ENCODE assay signal across 15 cellular contexts in the genomic region with DNA sequence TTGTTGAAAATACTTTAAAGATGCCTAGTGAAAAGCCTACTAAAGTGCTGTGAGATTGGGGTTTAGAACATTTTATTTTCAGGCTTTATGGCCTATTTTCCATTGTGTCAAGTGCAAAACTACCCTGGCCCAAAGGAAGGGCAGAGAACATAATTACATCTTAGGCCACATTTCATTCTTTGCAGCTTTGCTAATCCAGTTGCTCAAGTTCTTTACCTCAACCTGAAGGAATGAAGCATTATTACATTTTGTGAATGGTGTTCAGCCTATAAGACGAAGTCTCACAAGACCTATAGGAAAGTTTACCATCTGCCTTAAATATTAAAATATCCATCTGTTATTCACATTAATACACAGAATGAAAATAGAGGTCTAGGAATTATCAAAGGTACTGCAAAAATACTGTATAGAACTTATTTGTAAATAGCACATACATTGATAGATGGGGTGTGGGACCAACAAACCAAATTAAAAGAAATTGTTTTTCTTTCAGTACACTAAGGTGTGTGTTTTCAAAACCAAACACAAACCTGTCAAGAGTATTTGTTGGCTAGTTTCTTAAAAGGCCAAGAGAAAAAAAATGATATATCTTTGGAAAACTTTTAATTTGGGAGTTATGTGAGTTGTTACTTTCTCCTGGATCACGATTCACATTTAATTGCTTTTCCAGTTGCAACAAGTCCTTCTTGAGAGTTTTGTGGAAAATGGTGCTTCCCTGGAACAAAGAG. TPM values are rescaled to one million over a fixed set of nuclear protein-coding genes. Genes with fewer than 3 reads are reported as not detected.
DNase-seq lines count a peak whose midpoint lies in the region; ATAC-seq and TF ChIP-seq lines count a peak whose summit lies in the region.
"Had no signal": no experiment of that assay in that cellular context is flagged by ENCODE, and none has a peak within 500 bp of the region (broad histone marks: within the 10 kb centered on the region; RNA-seq: fewer than 3 reads in every experiment).

No MANE protein-coding gene starts in this region.

- DNase-seq in CD8-positive, alpha-beta T cell = no peak
- DNase-seq in HCT116 (ENCODE audit: low read depth, low spot score) = no peak
- DNase-seq in activated naive CD8-positive, alpha-beta T cell treated with anti-CD3 and anti-CD28 coated beads for 36 hours = no peak
- DNase-seq in ACHN = no peak
- DNase-seq in SKM-1 (lab: John Stamatoyannopoulos, UW; ENCODE audit: unreplicated experiment) = no peak
- DNase-seq: activated CD4-positive, alpha-beta memory T cell treated with anti-CD3 and anti-CD28 coated beads, Interleukin-2, amount 10 ng/mL, durations not matched to agents 7 days and 5 days; left colon; mucosa of descending colon; NCI-H1105 treated with DMSO at 0.1 percent for 48 hours; NCI-H2171; posterior cingulate gyrus had no signal

- no peaks in the 10 kb centered on the region for H3K9me3 ChIP-seq in CD8-positive, alpha-beta T cell (ENCODE audit: low read length)
- no peaks in the 10 kb centered on the region for H3K9me3 ChIP-seq in HCT116 (ENCODE audit: control insufficient read depth in 1 of 2, insufficient read depth in 1 of 2, low read depth in 1 of 2, low read length in 2 of 2)
- H3K9me3 ChIP-seq in muscle layer of duodenum (ENCODE audit: control insufficient read depth in 1 of 2, low read length in 2 of 2) = no peaks in the 10 kb centered on the region
- H3K9me3 ChIP-seq: HAP-1, mucosa of descending colon had no signal

- peaks cover 36% of the 10 kb centered on the region for H3K4me1 Mint-ChIP-seq in CD8-positive, alpha-beta T cell (ENCODE audit: low read depth)
- peaks cover 25% of the 10 kb centered on the region for H3K4me1 Mint-ChIP-seq in activated naive CD8-positive, alpha-beta T cell treated with anti-CD3 and anti-CD28 coated beads for 36 hours

- TF ChIP-seq CTCF in CD8-positive, alpha-beta T cell (IDR thresholded peaks at IDR 0.05) = no peak
- no peak for TF ChIP-seq CTCF in HCT116 (IDR thresholded peaks at IDR 0.05 in 2 of 3, conservative IDR thresholded peaks at IDR 0.05 in 1 of 3; ENCODE audit: borderline replicate concordance in 1 of 3, insufficient read depth in 1 of 3, low read depth in 2 of 3, low read length in 2 of 3)

- peaks cover 3% of the 10 kb centered on the region; the same call in 1 of the 2 replicates for H4K20me1 ChIP-seq in HCT116 (ENCODE audit: insufficient read depth)

- no peak for TF ChIP-seq RAD21 in HCT116 (IDR thresholded peaks at IDR 0.05; ENCODE audit: low read depth)

- H3K9ac ChIP-seq in HCT116 (ENCODE audit: low read length) = no peak overlapping the region

- peak overlapping the region; percentile 49 for H3K27ac Mint-ChIP-seq in CD8-positive, alpha-beta T cell
- H3K27ac Mint-ChIP-seq in activated naive CD8-positive, alpha-beta T cell treated with anti-CD3 and anti-CD28 coated beads for 36 hours = peak overlapping the region; percentile 82
- H3K27ac Mint-ChIP-seq: activated CD4-positive, alpha-beta memory T cell treated with anti-CD3 and anti-CD28 coated beads, Interleukin-2, amount 10 ng/mL, durations not matched to agents 7 days and 5 days had no signal

- in situ Hi-C loops in ACHN (cut with HindIII; ENCODE audit: low pct_ligation_motif_present, low pct_unique_long_range_greater_than_20kb, low sequenced_read_pairs) = no loop called here

- H3K27ac ChIP-seq in CD8-positive, alpha-beta T cell (ENCODE audit: low read depth, low read length) = no peak overlapping the region
- H3K27ac ChIP-seq in HCT116 (ENCODE audit: low read depth, low read length) (no peak overlapping the region), muscle layer of duodenum (ENCODE audit: low read length) (peak overlapping the region; percentile 13)

- intact Hi-C loops in CD8-positive, alpha-beta T cell (cut with DNase I, micrococcal nuclease) = loop anchor here (5.0 kb wide), 1 partner anchor 37 kb away; no protein-coding TSS in a partner anchor
- intact Hi-C loops in HCT116 (cut with micrococcal nuclease) = loop anchor here (5.0 kb wide), 1 partner anchor 37 kb away; no protein-coding TSS in a partner anchor

- CTCF ChIA-PET in CD8-positive, alpha-beta T cell (lab: Charles Lee) = interaction anchor here (0.6 kb wide), 1 partner anchor 23 kb away, joined by 3 read pairs; the partner anchor contains the start of gene THUMPD3
- CTCF ChIA-PET in HCT116 (lab: Charles Lee) = no interaction called here

- peaks cover 85% of the 10 kb centered on the region for H3K36me3 Mint-ChIP-seq in CD8-positive, alpha-beta T cell
- H3K36me3 Mint-ChIP-seq in activated naive CD8-positive, alpha-beta T cell treated with anti-CD3 and anti-CD28 coated beads for 36 hours = peaks cover 35% of the 10 kb centered on the region

- H3K9me2 ChIP-seq in HCT116 (ENCODE audit: insufficient read depth) = no peaks in the 10 kb centered on the region

- no peak overlapping the region for H2AFZ ChIP-seq in HCT116 (ENCODE audit: low read depth, low read length, poor library complexity, severe bottlenecking)

- no peaks in the 10 kb centered on the region for H3K27me3 ChIP-seq in CD8-positive, alpha-beta T cell (ENCODE audit: insufficient read depth, low read length)
- H3K27me3 ChIP-seq in HCT116 (ENCODE audit: insufficient read depth, low read length) (no peaks in the 10 kb centered on the region), muscle layer of duodenum (ENCODE audit: low read depth, low read length) (no peaks in the 10 kb centered on the region)

- no peak overlapping the region for H3K4me2 ChIP-seq in HCT116 (ENCODE audit: low read length)

- H3K27me3 Mint-ChIP-seq in CD8-positive, alpha-beta T cell (ENCODE audit: low read depth) = no peaks in the 10 kb centered on the region
- H3K27me3 Mint-ChIP-seq in activated naive CD8-positive, alpha-beta T cell treated with anti-CD3 and anti-CD28 coated beads for 36 hours = no peaks in the 10 kb centered on the region
- H3K27me3 Mint-ChIP-seq: activated CD4-positive, alpha-beta memory T cell treated with anti-CD3 and anti-CD28 coated beads, Interleukin-2, amount 10 ng/mL, durations not matched to agents 7 days and 5 days had no signal

- peaks cover 53% of the 10 kb centered on the region for H3K79me2 ChIP-seq in HCT116 (ENCODE audit: insufficient read depth, low read length)

- POLR2A ChIA-PET in CD8-positive, alpha-beta T cell (lab: Charles Lee) = no interaction called here
- POLR2A ChIA-PET in HCT116 (lab: Charles Lee) = interaction anchor here (2.4 kb wide), 1 partner anchor 11 kb away, joined by 13 read pairs; no protein-coding TSS in a partner anchor

- H3K36me3 ChIP-seq in CD8-positive, alpha-beta T cell (ENCODE audit: insufficient read depth, low read length) = peaks cover 60% of the 10 kb centered on the region
- H3K36me3 ChIP-seq in HCT116 (ENCODE audit: control insufficient read depth in 1 of 2, insufficient read depth in 2 of 2, low read length in 2 of 2) (peaks cover 37 to 66% of the 10 kb centered on the region in 2 experiments), muscle layer of duodenum (ENCODE audit: control insufficient read depth in 1 of 2, insufficient read depth in 2 of 2, low read length in 2 of 2) (peaks cover 68 to 71% of the 10 kb centered on the region in 2 donors)

- no peak overlapping the region for H3K4me3 Mint-ChIP-seq in CD8-positive, alpha-beta T cell
- H3K4me3 Mint-ChIP-seq in activated naive CD8-positive, alpha-beta T cell treated with anti-CD3 and anti-CD28 coated beads for 36 hours = no peak overlapping the region
- H3K4me3 Mint-ChIP-seq: activated CD4-positive, alpha-beta memory T cell treated with anti-CD3 and anti-CD28 coated beads, Interleukin-2, amount 10 ng/mL, durations not matched to agents 7 days and 5 days had no signal

- no TSS peak for BruUV-seq in HCT116 (replicated peaks; lab: Mats Ljungman, UMichigan)

- RAD21 ChIA-PET in HCT116 (lab: Charles Lee; ENCODE audit: low non-redundant PET in 1 of 2, low total read pairs in 2 of 2, uncharacterized antibody in 2 of 2, unreplicated experiment in 2 of 2) = no interaction called here

- ATAC-seq in CD8-positive, alpha-beta T cell = no peak
- ATAC-seq in HCT116 (no peak), HG03196 (IDR thresholded peaks at IDR 0.05; ENCODE audit: unreplicated experiment) (no peak), HG02981 (IDR thresholded peaks at IDR 0.05; ENCODE audit: unreplicated experiment) (no peak)
- ATAC-seq: left colon, mucosa of descending colon had no signal

- no peak for TF ChIP-seq POLR2A in HCT116 (IDR thresholded peaks at IDR 0.05; ENCODE audit: borderline replicate concordance, extremely low read depth, insufficient read depth, insufficient read length)

- H3K9me3 Mint-ChIP-seq in CD8-positive, alpha-beta T cell = no peaks in the 10 kb centered on the region
- H3K9me3 Mint-ChIP-seq in activated naive CD8-positive, alpha-beta T cell treated with anti-CD3 and anti-CD28 coated beads for 36 hours = no peaks in the 10 kb centered on the region
- H3K9me3 Mint-ChIP-seq: activated CD4-positive, alpha-beta memory T cell treated with anti-CD3 and anti-CD28 coated beads, Interleukin-2, amount 10 ng/mL, durations not matched to agents 7 days and 5 days had no signal

- H3K4me1 ChIP-seq in CD8-positive, alpha-beta T cell (ENCODE audit: insufficient read depth, low read length) = peaks cover 7% of the 10 kb centered on the region
- H3K4me1 ChIP-seq in HCT116 (ENCODE audit: control insufficient read depth in 1 of 2, insufficient read depth in 2 of 2, low read length in 2 of 2) (no peaks in the 10 kb centered on the region), muscle layer of duodenum (ENCODE audit: control insufficient read depth in 1 of 2, insufficient read depth in 2 of 2, low read length in 2 of 2) (no peaks in the 10 kb centered on the region)

- no peak overlapping the region for H3K4me3 ChIP-seq in CD8-positive, alpha-beta T cell (ENCODE audit: low read depth, low read length)
- H3K4me3 ChIP-seq in HCT116 (replicated peaks in 1 of 2; ENCODE audit: low read depth in 1 of 2, low read length in 2 of 2) = no peak overlapping the region
- no peak overlapping the region for H3K4me3 ChIP-seq in muscle layer of duodenum (ENCODE audit: low read depth in 1 of 2, low read length in 2 of 2)
- H3K4me3 ChIP-seq: HAP-1, mucosa of descending colon had no signal

TF ChIP-seq in HCT116, 20 proteins besides CTCF, POLR2A, EP300 and RAD21:
- TF ChIP-seq MAX (IDR thresholded peaks at IDR 0.05) (no peak), POLR2AphosphoS5 (IDR thresholded peaks at IDR 0.05; ENCODE audit: low read depth, low read length) (0 out of 2 replicates have a peak, but pooled peaks have one; percentile 27), SRF (IDR thresholded peaks at IDR 0.05; ENCODE audit: low read depth) (0 out of 2 replicates have a peak, but pooled peaks have one; percentile 22)

RNA-seq across cellular contexts. Expression of gene SETD5, which starts 12.0 kb away (rescaled TPM):
- 10 to 100 TPM; 56.7 to 58.9 TPM for total RNA-seq in CD8-positive, alpha-beta T cell
- 141 TPM for total RNA-seq in HCT116 (2021; ENCODE audit: unreplicated experiment)
- 71.6 TPM in 2 replicates for polyA plus RNA-seq in HCT116 (2012)
- 100 to 1,000 TPM; 104 to 112 TPM for total RNA-seq in activated naive CD8-positive, alpha-beta T cell treated with anti-CD3 and anti-CD28 coated beads for 36 hours

RNA-seq across cellular contexts. Expression of gene THUMPD3, which starts 22.5 kb away (rescaled TPM):
- 10 to 100 TPM; 84.1 to 84.3 TPM for total RNA-seq in CD8-positive, alpha-beta T cell
- total RNA-seq in HCT116 (2021; ENCODE audit: unreplicated experiment) = 79.5 TPM
- 47.9 and 57.4 TPM in 2 replicates for polyA plus RNA-seq in HCT116 (2012)
- 10 to 100 TPM; 62.5 to 63.8 TPM for total RNA-seq in activated naive CD8-positive, alpha-beta T cell treated with anti-CD3 and anti-CD28 coated beads for 36 hours
